ENCODE assay signal across 22 cellular contexts in genomic region chr2:208370881-208371633, GRCh38. TPM values are rescaled to one million over a fixed set of nuclear protein-coding genes. Genes with fewer than 3 reads are reported as not detected.
DNase-seq lines count a peak whose midpoint lies in the region; ATAC-seq and TF ChIP-seq lines count a peak whose summit lies in the region.
"Had no signal": no experiment of that assay in that cellular context is flagged by ENCODE, and none has a peak within 500 bp of the region (broad histone marks: within the 10 kb centered on the region; RNA-seq: fewer than 3 reads in every experiment).

No MANE protein-coding gene starts in this region.

- H3K4me3 ChIP-seq in fibroblast of lung (replicated peaks in 1 of 4; ENCODE audit: control extremely low read depth in 1 of 4, insufficient read depth in 1 of 4, low read depth in 3 of 4, low read length in 4 of 4) = no peak overlapping the region
- H3K4me3 ChIP-seq: heart right ventricle, lung, testis had no signal

- H3K9ac ChIP-seq in fibroblast of lung (ENCODE audit: insufficient read depth, low read length) = no peak overlapping the region

- no peak overlapping the region for H2AFZ ChIP-seq in fibroblast of lung (ENCODE audit: low read length)

- DNase-seq in RPMI7951 (ENCODE audit: low read depth) (peak; percentile 24), fibroblast of lung (ENCODE audit: low read depth in 2 of 2) (peak; percentile 2 to 32), renal cortical epithelial cell (ENCODE audit: low read depth) (peak; percentile 13), T-helper 17 cell (no peak), NCI-H1930 (lab: John Stamatoyannopoulos, UW) (no peak)
- DNase-seq: activated CD4-positive, alpha-beta T cell treated with anti-CD3 and anti-CD28 coated beads, Interleukin-2, amount 50 U/mL, for 1 hour; activated naive CD4-positive, alpha-beta T cell treated with Interleukin-2 at 50 U/mL for 16 hours; anterior cingulate cortex; Caco-2; cerebellar nuclear complex; effector CD4-positive, alpha-beta T cell; heart right ventricle; immature natural killer cell; NCI-H187; occipital lobe; right cardiac atrium; testis had no signal

- no peak overlapping the region for H3K4me2 ChIP-seq in fibroblast of lung (ENCODE audit: extremely low read depth, insufficient read depth, low read length)

- H4K20me1 ChIP-seq in fibroblast of lung (ENCODE audit: control insufficient read depth, extremely low read depth, insufficient read depth, low read length) = no peaks in the 10 kb centered on the region

- H3K27ac Mint-ChIP-seq in T-helper 17 cell = no peak overlapping the region
- H3K27ac Mint-ChIP-seq: immature natural killer cell had no signal

- no peaks in the 10 kb centered on the region for H3K27me3 ChIP-seq in fibroblast of lung (ENCODE audit: control insufficient read depth, insufficient read depth, low read length)
- H3K27me3 ChIP-seq: testis had no signal

- no peak overlapping the region for H3K4me3 Mint-ChIP-seq in T-helper 17 cell
- H3K4me3 Mint-ChIP-seq: immature natural killer cell had no signal

- H3K9me3 ChIP-seq in fibroblast of lung (ENCODE audit: control insufficient read depth, insufficient read depth, low read depth, low read length) = no peaks in the 10 kb centered on the region
- H3K9me3 ChIP-seq in T-helper 17 cell (ENCODE audit: control insufficient read depth, low read length, poor library complexity, severe bottlenecking) = no peaks in the 10 kb centered on the region
- H3K9me3 ChIP-seq: Caco-2, heart right ventricle, testis had no signal

- no peak for TF ChIP-seq CTCF in fibroblast of lung (conservative IDR thresholded peaks at IDR 0.05 in 1 of 2, IDR thresholded peaks at IDR 0.05 in 1 of 2; ENCODE audit: low read depth in 1 of 2, low read length in 2 of 2)

- H3K4me1 Mint-ChIP-seq in T-helper 17 cell = no peaks in the 10 kb centered on the region
- H3K4me1 Mint-ChIP-seq: immature natural killer cell had no signal

- H3K27me3 Mint-ChIP-seq in T-helper 17 cell = peaks cover 21% of the 10 kb centered on the region

- no peak overlapping the region for H3K27ac ChIP-seq in fibroblast of lung (ENCODE audit: insufficient read depth, low read length)
- H3K27ac ChIP-seq: heart right ventricle, RWPE1, testis had no signal

- no peaks in the 10 kb centered on the region for H3K79me2 ChIP-seq in fibroblast of lung (ENCODE audit: control insufficient read depth, insufficient read depth, low read length)

- no peaks in the 10 kb centered on the region for H3K36me3 ChIP-seq in fibroblast of lung (ENCODE audit: control insufficient read depth, insufficient read depth, low read length)
- H3K36me3 ChIP-seq: heart right ventricle had no signal

- H3K4me1 ChIP-seq in fibroblast of lung (ENCODE audit: control insufficient read depth, extremely low read depth, insufficient read depth, low read length) = no peaks in the 10 kb centered on the region
- H3K4me1 ChIP-seq: Caco-2, testis had no signal

- peak; percentile 27 for ATAC-seq in GM19351 (IDR thresholded peaks at IDR 0.05; ENCODE audit: unreplicated experiment)
- no peak for ATAC-seq in GM19463 (IDR thresholded peaks at IDR 0.05; ENCODE audit: unreplicated experiment)
- ATAC-seq in T-helper 17 cell = no peak
- ATAC-seq: esophagus mucosa had no signal

- no peaks in the 10 kb centered on the region for H3K36me3 Mint-ChIP-seq in T-helper 17 cell (ENCODE audit: low read depth)
- H3K36me3 Mint-ChIP-seq: immature natural killer cell had no signal

RNA-seq across cellular contexts. Expression of gene PTH2R, which starts 35.5 kb away (rescaled TPM):
- not detected in 2 replicates for total RNA-seq in RPMI7951 (2014; rRNA removed; shearing (Covaris generic))
- total RNA-seq in fibroblast of lung (under 0.01 TPM in 1 of 2 replicates, not detected in the other), renal cortical epithelial cell (0.17 and 3.2 TPM in 2 replicates), T-helper 17 cell (under 1 TPM in 1 of 2 donors, not detected in 1; 0.27 TPM)
- polyA plus RNA-seq in fibroblast of lung = not detected in 2 replicates
- polyA plus RNA-seq in fibroblast of lung (2012) = not detected in 2 replicates
- polyA minus RNA-seq in fibroblast of lung (ENCODE audit: low replicate concordance) = not detected in 2 replicates
- total RNA-seq: esophagus mucosa, heart right ventricle, right cardiac atrium had no signal
- polyA plus RNA-seq: right cardiac atrium had no signal

Comparison
In these comparisons a context has a peak if more than half of its experiments do, and no peak if none do; other contexts are left out.
1. DNase-seq: peak in RPMI7951 (single experiment), fibroblast of lung (2 of 2) and renal cortical epithelial cell (single experiment); none in T-helper 17 cell (0 of 3) and NCI-H1930 (0 of 2).